Comparison of ENCODE assay signal across 28 cellular contexts in the genomic region with DNA sequence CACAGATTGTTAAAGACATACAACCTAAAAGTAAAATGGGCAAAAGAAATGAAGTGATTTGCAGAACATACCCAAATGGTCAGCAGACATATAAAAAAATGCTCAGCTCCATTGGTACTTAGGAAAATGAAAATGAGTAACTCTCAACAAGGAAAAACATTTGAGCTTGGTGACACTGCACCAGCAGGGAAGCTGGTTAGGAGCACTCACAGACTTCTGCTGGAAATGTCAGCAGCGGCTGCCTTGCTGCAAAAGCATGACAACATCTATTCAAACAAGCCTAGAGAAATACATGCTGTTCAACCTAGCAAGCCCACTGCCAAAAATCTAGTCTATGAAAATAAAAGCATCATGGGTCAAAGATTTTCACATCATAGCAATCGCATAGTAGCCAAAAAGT.
"Had no signal": no experiment of that assay in that cellular context is flagged by ENCODE, and none has a peak within 500 bp of the region (broad histone marks: within the 10 kb centered on the region; RNA-seq: fewer than 3 reads in every experiment).

No MANE protein-coding gene starts in this region.

- H3K36me3 ChIP-seq: gastrocnemius medialis, heart left ventricle had no signal

- H3K4me3 ChIP-seq: body of pancreas, coronary artery, dorsolateral prefrontal cortex, gastrocnemius medialis, heart left ventricle had no signal

- DNase-seq: activated CD4-positive, alpha-beta T cell treated with anti-CD3 and anti-CD28 coated beads for 48 hours; activated CD4-positive, alpha-beta T cell treated with anti-CD3 and anti-CD28 coated beads, Interleukin-2, amount 50 U/mL, for 1 hour; activated CD4-positive, alpha-beta T cell treated with anti-CD3 and anti-CD28 coated beads, Interleukin-2, amount 50 U/mL, for 48 hours; activated CD8-positive, alpha-beta memory T cell treated with anti-CD3 and anti-CD28 coated beads for 24 hours; activated CD8-positive, alpha-beta T cell treated with anti-CD3 and anti-CD28 coated beads for 36 hours; activated effector memory CD4-positive, alpha-beta T cell treated with Interleukin-2 at 50 U/mL for 16 hours; activated gamma-delta T cell treated with Interleukin-2 at 50 U/mL for 16 hours; activated naive CD4-positive, alpha-beta T cell treated with anti-CD3 and anti-CD28 coated beads, Interleukin-2, amount 50 U/mL, for 16 hours; activated naive CD4-positive, alpha-beta T cell treated with Interleukin-2 at 50 U/mL for 16 hours; activated T-cell treated with anti-CD3 and anti-CD28 coated beads, Interleukin-2, amount 50 U/mL, for 4 hours; amniotic stem cell; anterior cingulate cortex; body of pancreas; caudate nucleus; cerebellar nuclear complex; dorsolateral prefrontal cortex; effector memory CD4-positive, alpha-beta T cell; endodermal cell; foreskin keratinocyte; gastrocnemius medialis; glutamatergic neuron; heart left ventricle; T-helper 2 cell had no signal

- H3K27ac ChIP-seq: body of pancreas, coronary artery, dorsolateral prefrontal cortex, foreskin keratinocyte, gastrocnemius medialis, heart left ventricle, VCaP had no signal

- ATAC-seq: activated CD8-positive, alpha-beta T cell treated with anti-CD3 and anti-CD28 coated beads for 36 hours; activated T-cell treated with anti-CD3 and anti-CD28 coated beads, Interleukin-2, amount 50 U/mL, for 4 hours; activated T-helper 17 cell treated with anti-CD3 and anti-CD28 coated beads, Interleukin-2, amount 50 U/mL, for 72 hours; body of pancreas; esophagus mucosa; foreskin keratinocyte; gastrocnemius medialis; heart left ventricle; WTC11 had no signal

- H3K27me3 ChIP-seq: body of pancreas, foreskin keratinocyte, gastrocnemius medialis had no signal

- H3K4me1 ChIP-seq: body of pancreas, foreskin keratinocyte, gastrocnemius medialis, heart left ventricle had no signal

- H3K9me3 ChIP-seq: body of pancreas, gastrocnemius medialis, heart left ventricle had no signal
